1 cellular context compared by ENCODE assay signal in the genomic region with DNA sequence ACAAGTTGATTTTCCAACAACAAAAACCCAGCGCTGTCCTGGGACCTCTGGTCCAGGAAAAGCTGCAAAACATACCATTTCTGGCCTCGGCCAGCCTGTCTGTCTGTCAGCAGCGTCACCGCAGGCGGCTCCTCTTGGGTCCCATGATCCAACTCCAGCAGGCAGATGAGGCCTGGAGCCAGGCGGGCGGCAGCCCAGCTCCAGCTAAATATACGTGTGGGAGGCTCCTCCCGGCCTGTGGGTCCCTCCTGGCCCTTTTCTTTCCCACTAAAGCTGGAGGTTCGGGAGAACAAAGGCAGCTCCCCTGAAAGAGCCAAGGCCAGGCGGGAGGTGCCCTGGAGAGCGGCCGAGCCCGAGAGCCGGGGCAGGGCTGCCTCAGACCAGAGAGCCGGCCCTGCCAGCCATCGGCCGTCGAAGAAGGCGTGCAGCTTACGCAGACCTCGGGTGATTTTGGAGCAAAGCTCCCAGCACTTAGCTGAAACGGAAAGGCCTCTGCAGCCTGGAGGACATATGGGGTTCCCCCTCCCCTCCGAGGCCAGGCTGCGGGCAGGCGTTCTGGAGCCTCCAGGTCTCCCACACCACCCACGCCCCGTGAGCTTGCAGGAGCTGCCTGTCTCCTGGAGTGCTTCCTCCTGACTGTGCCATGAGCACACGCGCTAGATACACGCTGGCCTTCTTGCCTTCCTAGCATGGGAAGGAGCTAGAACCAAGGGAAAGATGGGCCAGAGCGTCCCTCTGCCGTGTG.
TF ChIP-seq lines count a peak whose summit lies in the region.

No MANE protein-coding gene starts in this region.

TF ChIP-seq in HepG2, 621 proteins besides CTCF, POLR2A, EP300 and RAD21 (continued from another document):
- TF ChIP-seq, protein P1, sequence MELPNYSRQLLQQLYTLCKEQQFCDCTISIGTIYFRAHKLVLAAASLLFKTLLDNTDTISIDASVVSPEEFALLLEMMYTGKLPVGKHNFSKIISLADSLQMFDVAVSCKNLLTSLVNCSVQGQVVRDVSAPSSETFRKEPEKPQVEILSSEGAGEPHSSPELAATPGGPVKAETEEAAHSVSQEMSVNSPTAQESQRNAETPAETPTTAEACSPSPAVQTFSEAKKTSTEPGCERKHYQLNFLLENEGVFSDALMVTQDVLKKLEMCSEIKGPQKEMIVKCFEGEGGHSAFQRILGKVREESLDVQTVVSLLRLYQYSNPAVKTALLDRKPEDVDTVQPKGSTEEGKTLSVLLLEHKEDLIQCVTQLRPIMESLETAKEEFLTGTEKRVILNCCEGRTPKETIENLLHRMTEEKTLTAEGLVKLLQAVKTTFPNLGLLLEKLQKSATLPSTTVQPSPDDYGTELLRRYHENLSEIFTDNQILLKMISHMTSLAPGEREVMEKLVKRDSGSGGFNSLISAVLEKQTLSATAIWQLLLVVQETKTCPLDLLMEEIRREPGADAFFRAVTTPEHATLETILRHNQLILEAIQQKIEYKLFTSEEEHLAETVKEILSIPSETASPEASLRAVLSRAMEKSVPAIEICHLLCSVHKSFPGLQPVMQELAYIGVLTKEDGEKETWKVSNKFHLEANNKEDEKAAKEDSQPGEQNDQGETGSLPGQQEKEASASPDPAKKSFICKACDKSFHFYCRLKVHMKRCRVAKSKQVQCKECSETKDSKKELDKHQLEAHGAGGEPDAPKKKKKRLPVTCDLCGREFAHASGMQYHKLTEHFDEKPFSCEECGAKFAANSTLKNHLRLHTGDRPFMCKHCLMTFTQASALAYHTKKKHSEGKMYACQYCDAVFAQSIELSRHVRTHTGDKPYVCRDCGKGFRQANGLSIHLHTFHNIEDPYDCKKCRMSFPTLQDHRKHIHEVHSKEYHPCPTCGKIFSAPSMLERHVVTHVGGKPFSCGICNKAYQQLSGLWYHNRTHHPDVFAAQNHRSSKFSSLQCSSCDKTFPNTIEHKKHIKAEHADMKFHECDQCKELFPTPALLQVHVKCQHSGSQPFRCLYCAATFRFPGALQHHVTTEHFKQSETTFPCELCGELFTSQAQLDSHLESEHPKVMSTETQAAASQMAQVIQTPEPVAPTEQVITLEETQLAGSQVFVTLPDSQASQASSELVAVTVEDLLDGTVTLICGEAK (IDR thresholded peaks at IDR 0.05) = no peak
- TF ChIP-seq, protein P1 (CRISPR knock-in tag; IDR thresholded peaks at IDR 0.05) = no peak
